Comparison of ENCODE assay signal across 1 cellular context in the genomic region with DNA sequence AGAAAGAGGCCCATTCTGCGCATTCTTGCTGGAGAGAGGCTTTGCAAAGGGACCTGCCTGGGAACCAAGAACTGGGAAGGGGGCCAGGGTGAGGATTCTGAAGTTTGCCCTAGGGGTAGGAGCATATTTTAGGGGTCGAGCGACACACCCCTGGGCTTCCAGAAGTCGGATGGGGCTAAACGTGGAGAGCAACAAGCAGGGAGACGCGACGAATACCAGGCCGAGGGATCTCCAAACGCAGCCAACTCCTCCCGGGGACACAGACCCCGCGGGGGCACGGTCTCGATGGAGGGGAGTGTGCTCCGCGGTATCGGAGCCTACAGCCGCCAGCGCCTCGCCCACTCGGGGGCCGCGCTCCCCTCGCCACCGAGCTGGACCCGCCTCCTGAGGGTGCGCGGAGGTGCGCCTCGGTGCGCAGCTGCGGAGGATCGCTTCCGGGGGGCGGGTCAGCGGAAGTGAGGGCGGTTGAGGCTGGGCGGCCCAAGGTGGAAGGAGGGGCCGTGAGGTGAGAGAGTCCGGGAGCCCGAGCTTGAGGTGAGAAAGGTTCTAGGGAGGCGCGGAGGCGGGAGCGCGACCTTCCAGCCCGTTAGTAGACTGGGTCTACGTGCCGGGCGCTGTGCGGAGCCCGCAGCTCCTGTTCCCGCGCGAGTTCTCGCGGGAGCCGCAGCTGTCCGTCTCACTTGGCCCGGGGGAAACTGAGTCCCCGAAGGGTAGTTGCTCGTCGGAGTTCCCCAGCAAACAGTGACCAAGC.
TF ChIP-seq lines count a peak whose summit lies in the region.

MTFR1L (plus strand) TSS at position 459 of the 751 bp plus-strand sequence. CDS start 3,151 bp downstream, outside the sequence.

TF ChIP-seq in HEK293, 187 proteins besides CTCF, POLR2A, EP300 and RAD21 (continued from another document and continues in another):
- TF ChIP-seq PRDM10 (tag by site-specific recombination; IDR thresholded peaks at IDR 0.05) = peak; percentile 87
- TF ChIP-seq ZNF335 (tag by site-specific recombination; conservative IDR thresholded peaks at IDR 0.05) = peak; percentile 77; the same call in 1 of the 2 replicates
- TF ChIP-seq SP7 (tag by site-specific recombination; IDR thresholded peaks at IDR 0.05) = peak; percentile 55
- peak; percentile 78 for TF ChIP-seq ZEB2 (tag by site-specific recombination; IDR thresholded peaks at IDR 0.05)
- TF ChIP-seq KLF8 (tag by site-specific recombination; IDR thresholded peaks at IDR 0.05) = peak; percentile 98
- TF ChIP-seq ZNF449 (tag by site-specific recombination; IDR thresholded peaks at IDR 0.05) = no peak; the same call in none of the 2 replicates
- no peak for TF ChIP-seq ZNF350 (tag by site-specific recombination; IDR thresholded peaks at IDR 0.05)
- TF ChIP-seq ZNF629 (tag by site-specific recombination; IDR thresholded peaks at IDR 0.05) = 0 out of 2 replicates have a peak, but pooled peaks have one; percentile 26
- peak; percentile 66 for TF ChIP-seq ZXDB (tag by site-specific recombination; IDR thresholded peaks at IDR 0.05)
- no peak for TF ChIP-seq ZNF138 (tag by site-specific recombination; IDR thresholded peaks at IDR 0.05; ENCODE audit: borderline replicate concordance)
- no peak for TF ChIP-seq ZNF341 (tag by site-specific recombination; IDR thresholded peaks at IDR 0.05; ENCODE audit: low read depth)
- TF ChIP-seq ZNF843 (tag by site-specific recombination; IDR thresholded peaks at IDR 0.05) = 0 out of 2 replicates have a peak, but pooled peaks have one; percentile 26
- no peak for TF ChIP-seq ZNF121 (tag by site-specific recombination; IDR thresholded peaks at IDR 0.05)
- TF ChIP-seq ZNF664 (tag by site-specific recombination; IDR thresholded peaks at IDR 0.05) = no peak
- peak; percentile 52; the same call in 1 of the 2 replicates for TF ChIP-seq MZF1 (tag by site-specific recombination; IDR thresholded peaks at IDR 0.05; ENCODE audit: borderline replicate concordance)
- TF ChIP-seq KLF16 (tag by site-specific recombination; IDR thresholded peaks at IDR 0.05) = peak; percentile 95
- TF ChIP-seq ZNF433 (tag by site-specific recombination; IDR thresholded peaks at IDR 0.05; ENCODE audit: low read depth) = no peak
- TF ChIP-seq PRDM1 (tag by site-specific recombination; IDR thresholded peaks at IDR 0.05) = 0 out of 2 replicates have a peak, but pooled peaks have one; percentile 18
- TF ChIP-seq SCRT1 (tag by site-specific recombination; IDR thresholded peaks at IDR 0.05; ENCODE audit: borderline replicate concordance) = 0 out of 2 replicates have a peak, but pooled peaks have one; percentile 17
- TF ChIP-seq ZNF76 (tag by site-specific recombination; IDR thresholded peaks at IDR 0.05; ENCODE audit: borderline replicate concordance, low read depth) = no peak
- TF ChIP-seq ZNF416 (tag by site-specific recombination; IDR thresholded peaks at IDR 0.05) = no peak
- TF ChIP-seq KLF1 (tag by site-specific recombination; IDR thresholded peaks at IDR 0.05) = peak; percentile 87
- TF ChIP-seq, protein P1, sequence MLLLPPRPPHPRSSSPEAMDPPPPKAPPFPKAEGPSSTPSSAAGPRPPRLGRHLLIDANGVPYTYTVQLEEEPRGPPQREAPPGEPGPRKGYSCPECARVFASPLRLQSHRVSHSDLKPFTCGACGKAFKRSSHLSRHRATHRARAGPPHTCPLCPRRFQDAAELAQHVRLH (tag by site-specific recombination; IDR thresholded peaks at IDR 0.05) = peak; percentile 85
- peak; percentile 85 for TF ChIP-seq ZNF37A (tag by site-specific recombination; IDR thresholded peaks at IDR 0.05)
- TF ChIP-seq SCRT2 (tag by site-specific recombination; IDR thresholded peaks at IDR 0.05) = peak; percentile 93
- TF ChIP-seq ZBTB8A (tag by site-specific recombination; IDR thresholded peaks at IDR 0.05) = peak; percentile 67
- TF ChIP-seq ZNF10 (tag by site-specific recombination; IDR thresholded peaks at IDR 0.05) = no peak
- no peak for TF ChIP-seq ZNF114 (tag by site-specific recombination; IDR thresholded peaks at IDR 0.05)
- peak; percentile 20; the same call in 1 of the 2 replicates for TF ChIP-seq ZNF423 (tag by site-specific recombination; IDR thresholded peaks at IDR 0.05)
- no peak for TF ChIP-seq ZNF654 (tag by site-specific recombination; IDR thresholded peaks at IDR 0.05; ENCODE audit: low read depth)
- TF ChIP-seq, protein P2, sequence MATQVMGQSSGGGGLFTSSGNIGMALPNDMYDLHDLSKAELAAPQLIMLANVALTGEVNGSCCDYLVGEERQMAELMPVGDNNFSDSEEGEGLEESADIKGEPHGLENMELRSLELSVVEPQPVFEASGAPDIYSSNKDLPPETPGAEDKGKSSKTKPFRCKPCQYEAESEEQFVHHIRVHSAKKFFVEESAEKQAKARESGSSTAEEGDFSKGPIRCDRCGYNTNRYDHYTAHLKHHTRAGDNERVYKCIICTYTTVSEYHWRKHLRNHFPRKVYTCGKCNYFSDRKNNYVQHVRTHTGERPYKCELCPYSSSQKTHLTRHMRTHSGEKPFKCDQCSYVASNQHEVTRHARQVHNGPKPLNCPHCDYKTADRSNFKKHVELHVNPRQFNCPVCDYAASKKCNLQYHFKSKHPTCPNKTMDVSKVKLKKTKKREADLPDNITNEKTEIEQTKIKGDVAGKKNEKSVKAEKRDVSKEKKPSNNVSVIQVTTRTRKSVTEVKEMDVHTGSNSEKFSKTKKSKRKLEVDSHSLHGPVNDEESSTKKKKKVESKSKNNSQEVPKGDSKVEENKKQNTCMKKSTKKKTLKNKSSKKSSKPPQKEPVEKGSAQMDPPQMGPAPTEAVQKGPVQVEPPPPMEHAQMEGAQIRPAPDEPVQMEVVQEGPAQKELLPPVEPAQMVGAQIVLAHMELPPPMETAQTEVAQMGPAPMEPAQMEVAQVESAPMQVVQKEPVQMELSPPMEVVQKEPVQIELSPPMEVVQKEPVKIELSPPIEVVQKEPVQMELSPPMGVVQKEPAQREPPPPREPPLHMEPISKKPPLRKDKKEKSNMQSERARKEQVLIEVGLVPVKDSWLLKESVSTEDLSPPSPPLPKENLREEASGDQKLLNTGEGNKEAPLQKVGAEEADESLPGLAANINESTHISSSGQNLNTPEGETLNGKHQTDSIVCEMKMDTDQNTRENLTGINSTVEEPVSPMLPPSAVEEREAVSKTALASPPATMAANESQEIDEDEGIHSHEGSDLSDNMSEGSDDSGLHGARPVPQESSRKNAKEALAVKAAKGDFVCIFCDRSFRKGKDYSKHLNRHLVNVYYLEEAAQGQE (tag by site-specific recombination; IDR thresholded peaks at IDR 0.05) = 0 out of 2 replicates have a peak, but pooled peaks have one; percentile 16
- peak; percentile 85 for TF ChIP-seq GLIS2 (tag by site-specific recombination; IDR thresholded peaks at IDR 0.05)
- peak; percentile 83 for TF ChIP-seq EGR2 (tag by site-specific recombination; IDR thresholded peaks at IDR 0.05; ENCODE audit: low read depth)
- TF ChIP-seq ZNF398 (tag by site-specific recombination; IDR thresholded peaks at IDR 0.05) = peak; percentile 75
- TF ChIP-seq ZIC2 (tag by site-specific recombination; IDR thresholded peaks at IDR 0.05) = peak; percentile 27
- 0 out of 2 replicates have a peak, but pooled peaks have one; percentile 3 for TF ChIP-seq ZNF596 (tag by site-specific recombination; IDR thresholded peaks at IDR 0.05)
- TF ChIP-seq, protein P3, sequence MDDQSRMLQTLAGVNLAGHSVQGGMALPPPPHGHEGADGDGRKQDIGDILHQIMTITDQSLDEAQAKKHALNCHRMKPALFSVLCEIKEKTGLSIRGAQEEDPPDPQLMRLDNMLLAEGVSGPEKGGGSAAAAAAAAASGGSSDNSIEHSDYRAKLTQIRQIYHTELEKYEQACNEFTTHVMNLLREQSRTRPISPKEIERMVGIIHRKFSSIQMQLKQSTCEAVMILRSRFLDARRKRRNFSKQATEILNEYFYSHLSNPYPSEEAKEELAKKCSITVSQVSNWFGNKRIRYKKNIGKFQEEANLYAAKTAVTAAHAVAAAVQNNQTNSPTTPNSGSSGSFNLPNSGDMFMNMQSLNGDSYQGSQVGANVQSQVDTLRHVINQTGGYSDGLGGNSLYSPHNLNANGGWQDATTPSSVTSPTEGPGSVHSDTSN (CRISPR knock-in tag; IDR thresholded peaks at IDR 0.05) = peak; percentile 64; the same call in 1 of the 2 replicates
- peak; percentile 96 for TF ChIP-seq SP3 (tag by site-specific recombination; IDR thresholded peaks at IDR 0.05)
- TF ChIP-seq, protein P4, sequence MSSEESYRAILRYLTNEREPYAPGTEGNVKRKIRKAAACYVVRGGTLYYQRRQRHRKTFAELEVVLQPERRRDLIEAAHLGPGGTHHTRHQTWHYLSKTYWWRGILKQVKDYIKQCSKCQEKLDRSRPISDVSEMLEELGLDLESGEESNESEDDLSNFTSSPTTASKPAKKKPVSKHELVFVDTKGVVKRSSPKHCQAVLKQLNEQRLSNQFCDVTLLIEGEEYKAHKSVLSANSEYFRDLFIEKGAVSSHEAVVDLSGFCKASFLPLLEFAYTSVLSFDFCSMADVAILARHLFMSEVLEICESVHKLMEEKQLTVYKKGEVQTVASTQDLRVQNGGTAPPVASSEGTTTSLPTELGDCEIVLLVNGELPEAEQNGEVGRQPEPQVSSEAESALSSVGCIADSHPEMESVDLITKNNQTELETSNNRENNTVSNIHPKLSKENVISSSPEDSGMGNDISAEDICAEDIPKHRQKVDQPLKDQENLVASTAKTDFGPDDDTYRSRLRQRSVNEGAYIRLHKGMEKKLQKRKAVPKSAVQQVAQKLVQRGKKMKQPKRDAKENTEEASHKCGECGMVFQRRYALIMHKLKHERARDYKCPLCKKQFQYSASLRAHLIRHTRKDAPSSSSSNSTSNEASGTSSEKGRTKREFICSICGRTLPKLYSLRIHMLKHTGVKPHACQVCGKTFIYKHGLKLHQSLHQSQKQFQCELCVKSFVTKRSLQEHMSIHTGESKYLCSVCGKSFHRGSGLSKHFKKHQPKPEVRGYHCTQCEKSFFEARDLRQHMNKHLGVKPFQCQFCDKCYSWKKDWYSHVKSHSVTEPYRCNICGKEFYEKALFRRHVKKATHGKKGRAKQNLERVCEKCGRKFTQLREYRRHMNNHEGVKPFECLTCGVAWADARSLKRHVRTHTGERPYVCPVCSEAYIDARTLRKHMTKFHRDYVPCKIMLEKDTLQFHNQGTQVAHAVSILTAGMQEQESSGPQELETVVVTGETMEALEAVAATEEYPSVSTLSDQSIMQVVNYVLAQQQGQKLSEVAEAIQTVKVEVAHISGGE (tag by site-specific recombination; conservative IDR thresholded peaks at IDR 0.05; ENCODE audit: low read depth) = peak; percentile 95
- peak; percentile 99 for TF ChIP-seq ZBTB48 (tag by site-specific recombination; IDR thresholded peaks at IDR 0.05)
